In the genomic region with DNA sequence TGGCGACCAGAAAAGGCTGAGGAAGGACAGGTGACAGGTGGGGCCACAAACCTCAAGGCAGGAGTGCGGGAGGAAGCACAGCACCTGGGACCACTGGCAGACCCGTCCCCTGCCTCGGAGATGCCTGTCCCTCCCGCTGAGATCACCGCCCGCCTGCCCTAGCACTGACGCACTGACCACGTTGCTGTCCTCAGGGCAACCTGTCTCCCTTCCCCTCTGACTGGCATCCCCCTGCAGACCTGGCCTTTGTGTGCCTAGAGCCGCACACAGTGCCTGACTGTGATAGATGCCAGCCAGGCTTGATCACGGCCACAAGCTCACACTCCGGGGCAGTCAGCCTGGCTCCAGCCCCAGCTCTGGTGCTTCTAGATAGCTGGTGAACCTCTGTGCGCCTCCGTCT, we compare ENCODE assay signal across 9 cellular contexts. TPM values are rescaled to one million over a fixed set of nuclear protein-coding genes. Genes with fewer than 3 reads are reported as not detected.
"Had no signal": no experiment of that assay in that cellular context is flagged by ENCODE, and none has a peak within 500 bp of the region (broad histone marks: within the 10 kb centered on the region; RNA-seq: fewer than 3 reads in every experiment).

No MANE protein-coding gene starts in this region.

- H3K4me2 ChIP-seq: GM23338 had no signal

- FAIRE-seq: H1, H54, HTR-8/SVneo, K562 had no signal

- H2AFZ ChIP-seq: GM23338 had no signal

- H3K4me3 ChIP-seq: GM23338, K562 had no signal

- DNase-seq: H9, HCEC 1CT, IMR-90 had no signal

RNA-seq across cellular contexts. Expression of gene EN2, which starts 58.4 kb away (rescaled TPM):
- total RNA-seq: GM23338, H1, HT-29, IMR-90 had no signal
- polyA plus RNA-seq: GM23338, H1, IMR-90 had no signal
